ENCODE assay signal across 13 cellular contexts in the genomic region with DNA sequence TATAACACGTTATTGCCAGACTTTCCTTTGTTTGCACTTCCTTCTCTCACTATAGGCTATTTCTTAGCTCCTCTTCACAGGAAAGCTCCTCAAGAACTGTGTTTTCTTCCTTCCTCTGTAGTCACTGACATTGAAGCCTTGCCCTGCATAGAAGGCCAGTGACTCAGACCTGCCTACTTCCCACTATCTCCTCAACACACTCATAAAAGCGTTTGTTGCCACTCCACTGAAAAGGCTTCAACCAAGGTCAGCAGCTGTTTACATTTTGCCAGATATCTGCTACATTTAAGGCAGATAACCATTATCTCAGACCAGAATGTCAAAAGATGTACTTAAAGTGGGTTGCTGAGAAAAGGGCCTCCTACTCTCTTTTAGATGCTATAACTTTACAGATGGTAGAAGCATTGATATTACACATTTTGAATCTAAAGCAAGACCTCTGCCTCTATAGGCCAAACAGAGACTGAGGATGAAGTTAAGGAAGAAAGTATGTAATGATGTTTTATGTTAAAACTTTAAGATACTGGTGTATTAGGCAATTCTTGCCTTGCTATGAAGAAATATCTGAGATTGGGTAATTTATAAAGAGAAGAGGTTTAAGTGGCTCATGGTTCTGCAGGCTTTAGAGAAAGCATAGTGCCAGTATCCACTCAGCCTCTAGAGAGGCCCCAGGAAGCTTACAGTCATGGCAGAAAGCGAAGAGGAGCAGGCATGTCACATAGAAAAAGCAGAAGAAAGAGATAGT.
DNase-seq lines count a peak whose midpoint lies in the region; ATAC-seq and TF ChIP-seq lines count a peak whose summit lies in the region.
"Had no signal": no experiment of that assay in that cellular context is flagged by ENCODE, and none has a peak within 500 bp of the region (broad histone marks: within the 10 kb centered on the region; RNA-seq: fewer than 3 reads in every experiment).

No MANE protein-coding gene starts in this region.

- DNase-seq in EH (ENCODE audit: low read depth), result peak; percentile 55
- peak; percentile 16 for DNase-seq in NCI-H69 (lab: John Stamatoyannopoulos, UW)
- no peak for DNase-seq in endothelial cell (ENCODE audit: low spot score)
- DNase-seq in H9, result no peak
- DNase-seq in NK-92 treated with Interleukin-12 subunit alpha and Interleukin-12 subunit beta, amount 100 ng/mL, for 24 hours (lab: John Stamatoyannopoulos, UW), result no peak
- DNase-seq: activated T-cell treated with anti-CD3 and anti-CD28 coated beads, Interleukin-2, amount 50 U/mL, for 1 hour; NCI-H1436 treated with DMSO at 0.1 percent for 48 hours; sigmoid colon; trophoblast cell had no signal

- H4K91ac ChIP-seq in H9 (ENCODE audit: insufficient read length, low read depth, low read length), result no peak overlapping the region

- H3K27ac ChIP-seq in mesodermal cell (ENCODE audit: low read depth, low read length, severe bottlenecking), result peak overlapping the region; percentile 69
- H3K27ac ChIP-seq in H9 (ENCODE audit: insufficient read length, low read depth, low read length), result no peak overlapping the region
- H3K27ac ChIP-seq: sigmoid colon had no signal

- no peak overlapping the region for H3T11ph ChIP-seq in H9 (ENCODE audit: low read length)

- H4K5ac ChIP-seq in H9 (ENCODE audit: insufficient read length, low read depth, low read length), result no peak overlapping the region

- H3K14ac ChIP-seq in H9 (ENCODE audit: insufficient read depth, low read length), result no peak overlapping the region

- no peak overlapping the region for H2AK5ac ChIP-seq in H9 (ENCODE audit: insufficient read length, low read length)

- no peak overlapping the region for H3K4me3 ChIP-seq in mesodermal cell (ENCODE audit: extremely low read depth, insufficient read depth, low read length, poor library complexity, severe bottlenecking)
- H3K4me3 ChIP-seq: sigmoid colon had no signal

- H2BK120ac ChIP-seq in H9 (ENCODE audit: low read depth, low read length, poor library complexity, severe bottlenecking), result no peak overlapping the region

- H3K9me3 ChIP-seq in mesodermal cell (ENCODE audit: control insufficient read depth, low read length) (no peaks in the 10 kb centered on the region), H9 (ENCODE audit: control insufficient read depth, low read depth, low read length) (no peaks in the 10 kb centered on the region)
- H3K9me3 ChIP-seq: sigmoid colon had no signal

- no peak overlapping the region for H3K4ac ChIP-seq in H9 (ENCODE audit: low read depth, low read length)

- WGBS in mesodermal cell (ENCODE audit: insufficient coverage in 2 of 2), 2 experiments, result 69% methylated on average over 3 of the region's 3 CpGs
- no CpG with 5 or more reads among the region's 3 CpGs for WGBS in H9 (ENCODE audit: extremely low coverage, insufficient read length, low lambda C conversion rate)

- H3K4me3 Mint-ChIP-seq in endothelial cell (ENCODE audit: unreplicated experiment) (no peak overlapping the region), H9 (no peak overlapping the region)
- H3K4me3 Mint-ChIP-seq: central memory CD8-positive, alpha-beta T cell had no signal

- no peaks in the 10 kb centered on the region for H3K23me2 ChIP-seq in H9 (ENCODE audit: insufficient read length, low read depth, low read length, poor library complexity, severe bottlenecking)

- no peak overlapping the region for H3K4me2 ChIP-seq in H9 (ENCODE audit: insufficient read depth, insufficient read length, low read length)

- H3K9me3 Mint-ChIP-seq in endothelial cell (ENCODE audit: unreplicated experiment) (no peaks in the 10 kb centered on the region), H9 (no peaks in the 10 kb centered on the region)

- H2BK5ac ChIP-seq in H9 (ENCODE audit: insufficient read length, low read length), result no peak overlapping the region

- H2AFZ ChIP-seq in H9 (ENCODE audit: low read length), result no peak overlapping the region

- H3K36me3 Mint-ChIP-seq in endothelial cell (ENCODE audit: low read depth, unreplicated experiment) (no peaks in the 10 kb centered on the region), H9 (ENCODE audit: insufficient read depth in 1 of 3, low read depth in 3 of 3) (no peaks in the 10 kb centered on the region)

- ATAC-seq in HG02759 (IDR thresholded peaks at IDR 0.05; ENCODE audit: unreplicated experiment), result no peak
- ATAC-seq in HG02981 (IDR thresholded peaks at IDR 0.05; ENCODE audit: unreplicated experiment), result no peak

- H3K56ac ChIP-seq in H9 (ENCODE audit: insufficient read length, low read depth, low read length), result no peak overlapping the region

- no peak overlapping the region for H2BK20ac ChIP-seq in H9 (ENCODE audit: low read depth, low read length, poor library complexity, severe bottlenecking)

- H3K79me2 ChIP-seq in H9 (ENCODE audit: insufficient read depth, low read length), result no peaks in the 10 kb centered on the region

- H3K27me3 Mint-ChIP-seq in endothelial cell (ENCODE audit: unreplicated experiment), result no peaks in the 10 kb centered on the region
- no peaks in the 10 kb centered on the region for H3K27me3 Mint-ChIP-seq in H9 (ENCODE audit: low read depth)
- H3K27me3 Mint-ChIP-seq: central memory CD8-positive, alpha-beta T cell had no signal

- H3K9ac ChIP-seq in H9 (ENCODE audit: extremely low read depth, insufficient read length, low read length), result no peak overlapping the region

- H3K18ac ChIP-seq in H9 (ENCODE audit: insufficient read length, low read depth, low read length), result no peak overlapping the region

- H3K79me1 ChIP-seq in H9 (ENCODE audit: insufficient read depth, low read depth, low read length, poor library complexity, severe bottlenecking), result no peaks in the 10 kb centered on the region

- H3K4me1 Mint-ChIP-seq in endothelial cell (ENCODE audit: unreplicated experiment) (peaks cover 4% of the 10 kb centered on the region), H9 (no peaks in the 10 kb centered on the region)
- H3K4me1 Mint-ChIP-seq: central memory CD8-positive, alpha-beta T cell had no signal

- H4K20me1 ChIP-seq in H9 (ENCODE audit: control insufficient read depth, insufficient read depth, insufficient read length), result no peaks in the 10 kb centered on the region

- no peak overlapping the region for H3K23ac ChIP-seq in H9 (ENCODE audit: insufficient read length, low read depth, low read length)

- TF ChIP-seq CTCF in endothelial cell (IDR thresholded peaks at IDR 0.05; ENCODE audit: unreplicated experiment) (no peak), H9 (conservative IDR thresholded peaks at IDR 0.05) (no peak)

- H3K36me3 ChIP-seq in mesodermal cell (ENCODE audit: control insufficient read depth, insufficient read depth, low read length), result no peaks in the 10 kb centered on the region
- H3K36me3 ChIP-seq: sigmoid colon had no signal

- H4K8ac ChIP-seq in H9 (replicated peaks; ENCODE audit: insufficient read length, low read depth, low read length), result no peak overlapping the region

- H3K27me3 ChIP-seq in H9 (ENCODE audit: insufficient read depth, low read length), result no peaks in the 10 kb centered on the region
- H3K27me3 ChIP-seq: sigmoid colon had no signal

- no peak overlapping the region for H2BK12ac ChIP-seq in H9 (ENCODE audit: insufficient read length, low read depth, low read length)

- H3K4me1 ChIP-seq in mesodermal cell (ENCODE audit: control insufficient read depth, insufficient read depth, low read length, poor library complexity, severe bottlenecking) (peaks cover 3% of the 10 kb centered on the region), H9 (ENCODE audit: insufficient read depth, low read length) (no peaks in the 10 kb centered on the region)
- H3K4me1 ChIP-seq: sigmoid colon had no signal

- H2BK15ac ChIP-seq in H9 (ENCODE audit: low read depth, low read length), result no peak overlapping the region

- H3K27ac Mint-ChIP-seq in endothelial cell (ENCODE audit: unreplicated experiment) (peak overlapping the region; percentile 11), H9 (no peak overlapping the region)

Comparison
In these comparisons a context has a peak if more than half of its experiments do, and no peak if none do; other contexts are left out.
1. DNase-seq: peak in EH (single experiment) and NCI-H69 (single experiment); none in endothelial cell (single experiment), H9 (single experiment) and NK-92 treated with Interleukin-12 subunit alpha and Interleukin-12 subunit beta, amount 100 ng/mL, for 24 hours (single experiment).